Comparison of ENCODE assay signal across 12 cellular contexts in genomic region chrX:37818031-37818430, GRCh38. TPM values are rescaled to one million over a fixed set of nuclear protein-coding genes. Genes with fewer than 3 reads are reported as not detected.
DNase-seq lines count a peak whose midpoint lies in the region; ATAC-seq, FAIRE-seq and TF ChIP-seq lines count a peak whose summit lies in the region.
"Had no signal": no experiment of that assay in that cellular context is flagged by ENCODE, and none has a peak within 500 bp of the region (broad histone marks: within the 10 kb centered on the region; RNA-seq: fewer than 3 reads in every experiment).

No MANE protein-coding gene starts in this region.

- peak; percentile 30 for DNase-seq in MM.1S
- no peak for DNase-seq in kidney
- DNase-seq in activated CD4-positive, alpha-beta T cell treated with anti-CD3 and anti-CD28 coated beads, Interleukin-2, amount 50 U/mL, for 48 hours: no peak
- no peak for DNase-seq in endodermal cell
- no peak for DNase-seq in kidney tubule cell (ENCODE audit: low spot score)
- no peak for DNase-seq in stimulated activated effector memory CD8-positive, alpha-beta T cell treated with anti-CD3 and anti-CD28 coated beads, Interleukin-12 subunit alpha, Interleukin-12 subunit beta, amount 100 ng/mL, for 72 hours (ENCODE audit: low spot score in 2 of 2)
- DNase-seq: activated CD4-positive, CD25-positive, alpha-beta regulatory T cell treated with anti-CD3 and anti-CD28 coated beads, Interleukin-2, amount 50 U/mL, for 72 hours; IMR-90; NCI-H82; stimulated activated CD4-positive, alpha-beta T cell treated with anti-CD3 and anti-CD28 coated beads, Interleukin-2, amount 100 ng/mL, for 48 hours had no signal

- H3K9ac ChIP-seq in MM.1S (ENCODE audit: low read length) (no peak overlapping the region), kidney (ENCODE audit: low read length in 2 of 2) (no peak overlapping the region), endodermal cell (ENCODE audit: extremely low read depth, low read length, poor library complexity, severe bottlenecking) (no peak overlapping the region)

- peaks cover 14% of the 10 kb centered on the region for H3K4me1 ChIP-seq in MM.1S (ENCODE audit: low read length)
- H3K4me1 ChIP-seq in kidney (ENCODE audit: control insufficient read depth in 1 of 2, insufficient read depth in 1 of 2, low read depth in 1 of 2, low read length in 2 of 2): no peaks in the 10 kb centered on the region
- H3K4me1 ChIP-seq in endodermal cell (ENCODE audit: control insufficient read depth, insufficient read depth, low read length): peaks cover 3% of the 10 kb centered on the region

- no peak for TF ChIP-seq CTCF in MM.1S (IDR thresholded peaks at IDR 0.05; ENCODE audit: low read length)
- no peak for TF ChIP-seq CTCF in kidney (IDR thresholded peaks at IDR 0.05; ENCODE audit: borderline replicate concordance, extremely low read depth, insufficient read depth)
- no peak for TF ChIP-seq CTCF in endodermal cell (conservative IDR thresholded peaks at IDR 0.05)

- H3F3A ChIP-seq in MM.1S (ENCODE audit: insufficient read depth, low read length): no peaks in the 10 kb centered on the region; the same call in 1 of the 2 replicates

- H3K9me2 ChIP-seq in MM.1S (replicated peaks; ENCODE audit: insufficient read depth, low read length): no peaks in the 10 kb centered on the region

- peak; percentile 76 for FAIRE-seq in kidney (lab: Jason Lieb, UNC)

- H3K27me3 ChIP-seq in MM.1S (replicated peaks; ENCODE audit: insufficient read depth, low read length) (no peaks in the 10 kb centered on the region), endodermal cell (ENCODE audit: control insufficient read depth, insufficient read depth, low read length, poor library complexity, severe bottlenecking) (no peaks in the 10 kb centered on the region)

- H3K9me3 ChIP-seq in MM.1S (replicated peaks; ENCODE audit: insufficient read depth, low read length): no peaks in the 10 kb centered on the region
- H3K9me3 ChIP-seq in kidney (ENCODE audit: control insufficient read depth in 1 of 2, low read length in 2 of 2): no peaks in the 10 kb centered on the region
- H3K9me3 ChIP-seq in endodermal cell (ENCODE audit: control insufficient read depth, low read length): no peaks in the 10 kb centered on the region

- H3K4me3 Mint-ChIP-seq in endodermal cell: no peak overlapping the region
- no peak overlapping the region for H3K4me3 Mint-ChIP-seq in stimulated activated effector memory CD8-positive, alpha-beta T cell treated with anti-CD3 and anti-CD28 coated beads, Interleukin-12 subunit alpha, Interleukin-12 subunit beta, amount 100 ng/mL, for 72 hours

- intact Hi-C loops in kidney (cut with DNase I): loop anchor here (10.0 kb wide), 1 partner anchor 63 kb away; no protein-coding TSS in a partner anchor

- H3K27me3 Mint-ChIP-seq in endodermal cell (ENCODE audit: insufficient read depth): no peaks in the 10 kb centered on the region

- H3K4me3 ChIP-seq in MM.1S (ENCODE audit: low read length) (no peak overlapping the region), kidney (ENCODE audit: low read length in 2 of 2) (no peak overlapping the region), endodermal cell (ENCODE audit: low read length) (no peak overlapping the region)

- no peaks in the 10 kb centered on the region for H4K20me1 ChIP-seq in MM.1S (ENCODE audit: insufficient read depth, low read length)

- peaks cover 19% of the 10 kb centered on the region for H3K9me3 Mint-ChIP-seq in endodermal cell
- H3K9me3 Mint-ChIP-seq in stimulated activated effector memory CD8-positive, alpha-beta T cell treated with anti-CD3 and anti-CD28 coated beads, Interleukin-12 subunit alpha, Interleukin-12 subunit beta, amount 100 ng/mL, for 72 hours: no peaks in the 10 kb centered on the region

- H3K27ac ChIP-seq in MM.1S (ENCODE audit: low read length): peak overlapping the region; percentile 71
- H3K27ac ChIP-seq in kidney (ENCODE audit: low read depth in 2 of 2, low read length in 2 of 2): no peak overlapping the region
- no peak overlapping the region for H3K27ac ChIP-seq in endodermal cell (ENCODE audit: low read depth, low read length)

- H3K36me3 ChIP-seq in MM.1S (replicated peaks; ENCODE audit: insufficient read depth, low read length): no peaks in the 10 kb centered on the region
- H3K36me3 ChIP-seq in kidney (ENCODE audit: control insufficient read depth in 1 of 2, insufficient read depth in 2 of 2, low read length in 2 of 2): no peaks in the 10 kb centered on the region
- no peaks in the 10 kb centered on the region for H3K36me3 ChIP-seq in endodermal cell (ENCODE audit: control insufficient read depth, insufficient read depth, low read length)

- peaks cover 7% of the 10 kb centered on the region for H3K4me1 Mint-ChIP-seq in endodermal cell
- no peaks in the 10 kb centered on the region for H3K4me1 Mint-ChIP-seq in stimulated activated effector memory CD8-positive, alpha-beta T cell treated with anti-CD3 and anti-CD28 coated beads, Interleukin-12 subunit alpha, Interleukin-12 subunit beta, amount 100 ng/mL, for 72 hours

- ATAC-seq in GM18868 (IDR thresholded peaks at IDR 0.05; ENCODE audit: unreplicated experiment) (peak; percentile 40), HG02623 (IDR thresholded peaks at IDR 0.05; ENCODE audit: unreplicated experiment) (peak; percentile 41)
- ATAC-seq in stimulated activated effector memory CD8-positive, alpha-beta T cell treated with anti-CD3 and anti-CD28 coated beads, Interleukin-12 subunit alpha, Interleukin-12 subunit beta, amount 100 ng/mL, for 72 hours: no peak

- H3K36me3 Mint-ChIP-seq in endodermal cell (ENCODE audit: low read depth): no peaks in the 10 kb centered on the region
- H3K36me3 Mint-ChIP-seq in stimulated activated effector memory CD8-positive, alpha-beta T cell treated with anti-CD3 and anti-CD28 coated beads, Interleukin-12 subunit alpha, Interleukin-12 subunit beta, amount 100 ng/mL, for 72 hours: no peaks in the 10 kb centered on the region

- no peak overlapping the region for H2AFZ ChIP-seq in MM.1S (ENCODE audit: low read length)

- H3K4me2 ChIP-seq in MM.1S (ENCODE audit: low read depth, low read length): peak overlapping the region; percentile 46; the same call in 1 of the 2 replicates

- H3K79me2 ChIP-seq in MM.1S (ENCODE audit: low read length): no peaks in the 10 kb centered on the region

- no peak overlapping the region for H3K27ac Mint-ChIP-seq in endodermal cell
- no peak overlapping the region for H3K27ac Mint-ChIP-seq in stimulated activated effector memory CD8-positive, alpha-beta T cell treated with anti-CD3 and anti-CD28 coated beads, Interleukin-12 subunit alpha, Interleukin-12 subunit beta, amount 100 ng/mL, for 72 hours

- WGBS in endodermal cell (ENCODE audit: insufficient coverage in 1 of 2, insufficient read length in 1 of 2), 2 experiments: 78% methylated on average over 2 of the region's 2 CpGs; no CpG with 5 or more reads in 1 of the 2 experiments

RNA-seq across cellular contexts. Expression of gene DYNLT3, which starts 29.3 kb away (rescaled TPM):
- total RNA-seq in kidney (30.7 TPM), endodermal cell (10 to 100 TPM; 14.3 to 15.4 TPM)
- 40.5 TPM for polyA plus RNA-seq in kidney (ENCODE audit: insufficient read depth, low read depth, low replicate concordance)
- 8.7 TPM for polyA plus RNA-seq in endodermal cell (2013, experiment 1 of 2)
- polyA plus RNA-seq in endodermal cell (2013, experiment 2 of 2): 9.3 TPM

RNA-seq across cellular contexts. Expression of gene CYBB, which starts 38.2 kb away (rescaled TPM):
- total RNA-seq in kidney: 43.7 TPM
- polyA plus RNA-seq in kidney (ENCODE audit: insufficient read depth, low read depth, low replicate concordance): 3.5 TPM
- not detected for total RNA-seq in endodermal cell
- not detected for polyA plus RNA-seq in endodermal cell (2013, experiment 1 of 2)
- 0.04 TPM for polyA plus RNA-seq in endodermal cell (2013, experiment 2 of 2)
- total RNA-seq: IMR-90 had no signal
- polyA plus RNA-seq: IMR-90 had no signal

Comparison
In these comparisons a context has a peak if more than half of its experiments do, and no peak if none do; other contexts are left out.
1. RNA of gene CYBB, which starts 38.2 kb away (total RNA-seq): 43.7 TPM in kidney (single experiment); not detected in endodermal cell; every median in the first group is over 10 times any median in the second.